In genomic region chr16:17050468-17050867, GRCh38 we compare ENCODE assay signal across 28 cellular contexts.
"Had no signal": no experiment of that assay in that cellular context is flagged by ENCODE, and none has a peak within 500 bp of the region (broad histone marks: within the 10 kb centered on the region; RNA-seq: fewer than 3 reads in every experiment).

No MANE protein-coding gene starts in this region.

- ATAC-seq: effector memory CD8-positive, alpha-beta T cell; esophagus mucosa; foreskin keratinocyte; gastrocnemius medialis; gastroesophageal sphincter; heart left ventricle; heart right ventricle had no signal

- DNase-seq: colonic mucosa; cortex of kidney; dermis blood vessel endothelial cell; dorsolateral prefrontal cortex; effector CD4-positive, alpha-beta T cell; effector CD8-positive, alpha-beta T cell; effector memory CD4-positive, alpha-beta T cell; effector memory CD8-positive, alpha-beta T cell; endodermal cell; erythroblast; esophagus squamous epithelium; foreskin fibroblast; foreskin keratinocyte; foreskin melanocyte; gastrocnemius medialis; glutamatergic neuron; head of caudate nucleus; heart left ventricle; heart right ventricle had no signal

- H3K27ac ChIP-seq: colonic mucosa, coronary artery, dorsolateral prefrontal cortex, epithelial cell of prostate, esophagus muscularis mucosa, esophagus squamous epithelium, foreskin keratinocyte, gastrocnemius medialis, gastroesophageal sphincter, heart left ventricle, heart right ventricle had no signal

- FAIRE-seq: colon, endometrium, endothelial cell of umbilical vein, frontal cortex had no signal

- H3K9me3 ChIP-seq: colonic mucosa, esophagus squamous epithelium, gastrocnemius medialis had no signal

- H3K4me3 ChIP-seq: colonic mucosa, coronary artery, dorsolateral prefrontal cortex, esophagus muscularis mucosa, esophagus squamous epithelium, gastrocnemius medialis, gastroesophageal sphincter, heart left ventricle, heart right ventricle had no signal

- H3K4me1 ChIP-seq: colonic mucosa, esophagus muscularis mucosa, esophagus squamous epithelium, foreskin keratinocyte, gastrocnemius medialis, gastroesophageal sphincter, heart left ventricle, heart right ventricle had no signal

- H3K27me3 ChIP-seq: colonic mucosa, dorsolateral prefrontal cortex, esophagus muscularis mucosa, esophagus squamous epithelium, foreskin keratinocyte, gastrocnemius medialis, gastroesophageal sphincter, heart left ventricle, heart right ventricle had no signal

- H3K36me3 ChIP-seq: colonic mucosa, esophagus muscularis mucosa, esophagus squamous epithelium, gastrocnemius medialis, gastroesophageal sphincter, heart left ventricle, heart right ventricle had no signal
